24 cellular contexts compared by ENCODE assay signal in genomic region chr5:2387224-2388004, GRCh38.
DNase-seq lines count a peak whose midpoint lies in the region; ATAC-seq, FAIRE-seq and TF ChIP-seq lines count a peak whose summit lies in the region.
"Had no signal": no experiment of that assay in that cellular context is flagged by ENCODE, and none has a peak within 500 bp of the region (broad histone marks: within the 10 kb centered on the region; RNA-seq: fewer than 3 reads in every experiment).

No MANE protein-coding gene starts in this region.

- no peaks in the 10 kb centered on the region for H3K27me3 ChIP-seq in GM23248 (replicated peaks; ENCODE audit: insufficient read depth)
- no peaks in the 10 kb centered on the region for H3K27me3 ChIP-seq in H1 (replicated peaks in 1 of 4; ENCODE audit: control insufficient read depth in 3 of 4, extremely low read depth in 1 of 4, insufficient read depth in 3 of 4, low read length in 3 of 4)
- peaks cover 0 to 10% of the 10 kb centered on the region in 2 donors for H3K27me3 ChIP-seq in left lung
- H3K27me3 ChIP-seq in CD4-positive, alpha-beta T cell (ENCODE audit: control insufficient read depth, insufficient read depth, low read length) = no peaks in the 10 kb centered on the region
- H3K27me3 ChIP-seq: BE2C had no signal

- ATAC-seq in left lung (peak; percentile 64), GM19455 (IDR thresholded peaks at IDR 0.05; ENCODE audit: unreplicated experiment) (no peak), T-helper 17 cell (no peak)
- ATAC-seq in CD4-positive, alpha-beta T cell (ENCODE audit: poor library complexity) = no peak
- ATAC-seq: GM23338, Panc1 had no signal

- in situ Hi-C loops in GM23248 (cut with MboI) = no loop called here

- H3K27me3 Mint-ChIP-seq in CD4-positive, alpha-beta T cell = peaks cover 15% of the 10 kb centered on the region
- peaks cover 18% of the 10 kb centered on the region for H3K27me3 Mint-ChIP-seq in T-helper 17 cell

- TF ChIP-seq RAD21 in H1 (IDR thresholded peaks at IDR 0.05 in 1 of 2, conservative IDR thresholded peaks at IDR 0.05 in 1 of 2; ENCODE audit: low read depth in 2 of 2, low read length in 2 of 2) = no peak

- no peaks in the 10 kb centered on the region for H3K4me1 Mint-ChIP-seq in CD4-positive, alpha-beta T cell (ENCODE audit: low read depth)
- H3K4me1 Mint-ChIP-seq in T-helper 17 cell = no peaks in the 10 kb centered on the region
- H3K4me1 Mint-ChIP-seq: GM23338 had no signal

- CTCF ChIA-PET in H1 (lab: Charles Lee; ENCODE audit: partially characterized antibody) = interaction anchor here (0.7 kb wide), 1 partner anchor 137 kb away, joined by 3 read pairs; no protein-coding TSS in a partner anchor
- CTCF ChIA-PET in CD4-positive, alpha-beta T cell (lab: Charles Lee) = no interaction called here

- TF ChIP-seq CTCF in H1 (IDR thresholded peaks at IDR 0.05; ENCODE audit: control extremely low read depth in 1 of 3, insufficient read depth in 1 of 3, low read depth in 1 of 3, low read length in 3 of 3) (no peak), left lung (IDR thresholded peaks at IDR 0.05) (no peak)
- no peak for TF ChIP-seq CTCF in CD4-positive, alpha-beta T cell (IDR thresholded peaks at IDR 0.05)

- intact Hi-C loops in left lung (cut with DNase I) (no loop called here), posterior vena cava (cut with DNase I) (no loop called here)
- intact Hi-C loops in CD4-positive, alpha-beta T cell (cut with DNase I, micrococcal nuclease) = no loop called here

- no peak overlapping the region for H3K27ac ChIP-seq in GM23248
- no peak overlapping the region for H3K27ac ChIP-seq in H1 (ENCODE audit: low read depth, low read length)
- H3K27ac ChIP-seq in left lung = no peak overlapping the region
- no peak overlapping the region for H3K27ac ChIP-seq in CD4-positive, alpha-beta T cell (ENCODE audit: low read depth, low read length)

- no peaks in the 10 kb centered on the region for H3K79me2 ChIP-seq in GM23248 (ENCODE audit: insufficient read depth)
- H3K79me2 ChIP-seq in H1 (ENCODE audit: control insufficient read depth in 1 of 2, insufficient read depth in 2 of 2, low read length in 2 of 2) = no peaks in the 10 kb centered on the region

- no peak overlapping the region for H2AFZ ChIP-seq in GM23248
- H2AFZ ChIP-seq in H1 (ENCODE audit: low read length) = no peak overlapping the region
- H2AFZ ChIP-seq: GM23338 had no signal

- H3K9me3 ChIP-seq in GM23248 (ENCODE audit: low read depth) (no peaks in the 10 kb centered on the region), H1 (ENCODE audit: insufficient read depth in 2 of 2, low read depth in 1 of 2, low read length in 1 of 2) (no peaks in the 10 kb centered on the region), left lung (no peaks in the 10 kb centered on the region), T-helper 17 cell (ENCODE audit: control insufficient read depth, low read length, poor library complexity, severe bottlenecking) (no peaks in the 10 kb centered on the region)
- H3K9me3 ChIP-seq in CD4-positive, alpha-beta T cell (ENCODE audit: control insufficient read depth, low read length) = no peaks in the 10 kb centered on the region
- H3K9me3 ChIP-seq: BE2C had no signal

- H2BK120ac ChIP-seq in H1 (replicated peaks; ENCODE audit: low read depth, low read length) = no peak overlapping the region

- H2BK15ac ChIP-seq in H1 (ENCODE audit: low read length) = no peak overlapping the region

- H3K9me2 ChIP-seq in GM23248 (ENCODE audit: insufficient read depth) = no peaks in the 10 kb centered on the region

- H2AK5ac ChIP-seq in H1 (ENCODE audit: low read depth, low read length) = no peak overlapping the region

- H3K9ac ChIP-seq in GM23248 (no peak overlapping the region), H1 (replicated peaks in 1 of 4; ENCODE audit: extremely low read depth in 1 of 4, low read depth in 3 of 4, low read length in 3 of 4) (no peak overlapping the region)

- DNase-seq in GM23248 (peak; percentile 40), H1 (ENCODE audit: low read depth in 1 of 2, low spot score in 2 of 2) (no peak), left lung (no peak), posterior vena cava (ENCODE audit: low spot score) (peak; percentile 82), 8988T (no peak), T-helper 17 cell (no peak)
- DNase-seq in CD4-positive, alpha-beta T cell = no peak
- DNase-seq: BE2C; COR-L47; DMS79; HCEC 1CT; KG1; NCI-H1092; NCI-H1436; NCI-H187 treated with DMSO at 0.1 percent for 48 hours; NCI-H2107; NCI-H2227 treated with DMSO at 0.1 percent for 48 hours; NCI-H510A treated with DMSO at 0.1 percent for 48 hours; NCI-H748 treated with DMSO at 0.1 percent for 48 hours; NK-92 treated with Interleukin-12 subunit alpha and Interleukin-12 subunit beta, amount 100 ng/mL, for 24 hours had no signal

- POLR2A ChIA-PET in H1 (lab: Charles Lee; ENCODE audit: partially characterized antibody) = no interaction called here
- POLR2A ChIA-PET in CD4-positive, alpha-beta T cell (lab: Charles Lee) = no interaction called here

- H3K23me2 ChIP-seq in H1 (ENCODE audit: low read depth, low read length) = no peaks in the 10 kb centered on the region

- no peak overlapping the region for H3K4me3 Mint-ChIP-seq in CD4-positive, alpha-beta T cell
- no peak overlapping the region for H3K4me3 Mint-ChIP-seq in T-helper 17 cell
- H3K4me3 Mint-ChIP-seq: GM23338 had no signal

- no peaks in the 10 kb centered on the region for H3F3A ChIP-seq in GM23248 (ENCODE audit: insufficient read depth)

- no peaks in the 10 kb centered on the region for H3K9me3 Mint-ChIP-seq in CD4-positive, alpha-beta T cell

- H3K4me1 ChIP-seq in GM23248 (ENCODE audit: insufficient read depth) = no peaks in the 10 kb centered on the region
- H3K4me1 ChIP-seq in H1 (replicated peaks in 1 of 4; ENCODE audit: control insufficient read depth in 3 of 4, insufficient read depth in 4 of 4, low read length in 3 of 4) = no peaks in the 10 kb centered on the region
- no peaks in the 10 kb centered on the region for H3K4me1 ChIP-seq in left lung
- H3K4me1 ChIP-seq: BE2C had no signal

- peak overlapping the region; percentile 83; the same call in 1 of the 2 replicates for H4K8ac ChIP-seq in H1 (ENCODE audit: extremely low read depth, insufficient read depth, low read length)

- no peak for FAIRE-seq in H1 (lab: Jason Lieb, UNC)
- FAIRE-seq: HTR-8/SVneo had no signal

- no peak overlapping the region for H3K4ac ChIP-seq in H1 (replicated peaks; ENCODE audit: insufficient read length, low read depth, low read length)

- H4K20me1 ChIP-seq in GM23248 (ENCODE audit: insufficient read depth) (no peaks in the 10 kb centered on the region), H1 (replicated peaks in 1 of 2; ENCODE audit: control insufficient read depth in 1 of 2, insufficient read depth in 2 of 2, low read length in 2 of 2) (no peaks in the 10 kb centered on the region)

- 8 to 9% methylated on average over 30 of the region's 30 CpGs for WGBS in GM23248 (ENCODE audit: low coverage in 1 of 2, low lambda C conversion rate in 2 of 2, missing lambda C conversion rate in 2 of 2), 2 experiments
- 87% methylated on average over 30 of the region's 30 CpGs; no CpG with 5 or more reads in 1 of the 2 experiments for WGBS in H1 (ENCODE audit: extremely low coverage in 1 of 2, insufficient coverage in 1 of 2, insufficient read length in 1 of 2, insufficient replicate concordance in 2 of 2, low coverage in 1 of 2, low lambda C conversion rate in 2 of 2, missing lambda C conversion rate in 1 of 2), 2 experiments

- H3K4me2 ChIP-seq in GM23248 (ENCODE audit: unreplicated experiment) (no peak overlapping the region), H1 (ENCODE audit: insufficient read depth in 1 of 2, low read depth in 2 of 2, low read length in 2 of 2) (no peak overlapping the region)
- H3K4me2 ChIP-seq: GM23338 had no signal

- H3K4me3 ChIP-seq in GM23248 (no peak overlapping the region), H1 (ENCODE audit: extremely low read depth in 1 of 4, insufficient read depth in 2 of 4, low read depth in 3 of 4, low read length in 4 of 4) (no peak overlapping the region), left lung (no peak overlapping the region)
- H3K4me3 ChIP-seq: GM23338 had no signal

- no peak overlapping the region for H3K23ac ChIP-seq in H1 (ENCODE audit: insufficient read length)

- no peaks in the 10 kb centered on the region for H3K36me3 Mint-ChIP-seq in CD4-positive, alpha-beta T cell (ENCODE audit: low read depth)
- peaks cover 2% of the 10 kb centered on the region for H3K36me3 Mint-ChIP-seq in T-helper 17 cell (ENCODE audit: low read depth)

- H4K91ac ChIP-seq in H1 (replicated peaks; ENCODE audit: insufficient read length, low read length) = no peak overlapping the region

- no peak overlapping the region for H2BK12ac ChIP-seq in H1 (ENCODE audit: low read depth, low read length)

- H3K27ac Mint-ChIP-seq in CD4-positive, alpha-beta T cell = no peak overlapping the region
- no peak overlapping the region for H3K27ac Mint-ChIP-seq in T-helper 17 cell
- H3K27ac Mint-ChIP-seq: GM23338 had no signal

- H3K18ac ChIP-seq in H1 (ENCODE audit: extremely low read depth, low read length) = no peak overlapping the region

- no peaks in the 10 kb centered on the region for H3K79me1 ChIP-seq in H1 (ENCODE audit: low read depth, low read length)

- H3K14ac ChIP-seq in H1 (ENCODE audit: insufficient read length) = no peak overlapping the region

- H2BK5ac ChIP-seq in H1 (ENCODE audit: low read depth, low read length) = no peak overlapping the region

- no peak overlapping the region for H2BK20ac ChIP-seq in H1 (ENCODE audit: low read length)

- H3K36me3 ChIP-seq in GM23248 (ENCODE audit: low read depth) (no peaks in the 10 kb centered on the region), H1 (ENCODE audit: control insufficient read depth in 2 of 4, insufficient read depth in 4 of 4, low read length in 3 of 4) (no peaks in the 10 kb centered on the region), left lung (no peaks in the 10 kb centered on the region)
- H3K36me3 ChIP-seq: BE2C had no signal

- H4K5ac ChIP-seq in H1 (ENCODE audit: insufficient read length, low read depth, low read length) = no peak overlapping the region

- no peak for TF ChIP-seq POLR2A in H1 (IDR thresholded peaks at IDR 0.05; ENCODE audit: control extremely low read depth in 1 of 2, low read depth in 2 of 2, low read length in 2 of 2)

- no peak overlapping the region for H3K56ac ChIP-seq in H1 (replicated peaks; ENCODE audit: insufficient read length, low read depth, low read length)

- TF ChIP-seq EP300 in H1 (IDR thresholded peaks at IDR 0.05; ENCODE audit: borderline replicate concordance in 1 of 2, low read depth in 2 of 2, low read length in 2 of 2) = no peak

TF ChIP-seq in H1, 55 proteins besides CTCF, POLR2A, EP300 and RAD21 (continues in another document):
- TF ChIP-seq ZNF274 (IDR thresholded peaks at IDR 0.05; ENCODE audit: borderline replicate concordance, extremely low read depth, low read length) (no peak), TAF1 (IDR thresholded peaks at IDR 0.05; ENCODE audit: low read depth, low read length) (no peak)

Comparison
In these comparisons a context has a peak if more than half of its experiments do, and no peak if none do; other contexts are left out.
1. DNase-seq: peak in GM23248 (single experiment) and posterior vena cava (single experiment); none in H1 (0 of 2), left lung (0 of 2), 8988T (single experiment), CD4-positive, alpha-beta T cell (0 of 10) and T-helper 17 cell (0 of 3).